Comparison of ENCODE assay signal across 9 cellular contexts in the genomic region with DNA sequence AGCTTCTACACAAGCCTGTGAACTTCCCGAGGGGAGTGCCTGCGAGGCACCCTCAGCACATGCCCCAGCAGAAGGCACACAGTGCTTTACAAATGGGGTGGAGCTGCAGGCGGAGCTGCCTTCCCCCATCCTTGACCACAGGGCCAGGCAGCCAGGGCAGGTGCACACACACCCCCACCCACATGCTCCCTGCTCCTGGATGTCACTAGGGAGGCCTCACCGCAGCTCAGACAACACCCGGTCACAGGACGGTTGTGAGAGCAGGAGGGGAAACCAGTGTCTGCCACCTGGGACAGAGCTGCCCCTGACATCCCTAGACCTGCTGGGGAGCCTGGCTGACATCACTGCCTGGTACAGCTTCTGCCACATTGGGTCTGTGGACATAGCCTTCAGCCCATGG. TPM values are rescaled to one million over a fixed set of nuclear protein-coding genes. Genes with fewer than 3 reads are reported as not detected.
"Had no signal": no experiment of that assay in that cellular context is flagged by ENCODE, and none has a peak within 500 bp of the region (broad histone marks: within the 10 kb centered on the region; RNA-seq: fewer than 3 reads in every experiment).

No MANE protein-coding gene starts in this region.

RNA-seq across cellular contexts. Expression of gene TUBB8B, which starts 39.7 kb away (rescaled TPM):
- total RNA-seq: LHCN-M2; MCF 10A; OCI-LY7; PC-9; Right ventricle myocardium superior; RPMI7951; T-cell; T-helper 1 cell treated with Interleukin-12 subunit alpha and Interleukin-12 subunit beta and Interleukin-4 antibody, amounts not matched to agents 30 ng/mL and 1 ng/mL, for 36 hours had no signal
- polyA plus RNA-seq: SK-N-SH had no signal
